Comparison of ENCODE assay signal across 17 cellular contexts in the genomic region with DNA sequence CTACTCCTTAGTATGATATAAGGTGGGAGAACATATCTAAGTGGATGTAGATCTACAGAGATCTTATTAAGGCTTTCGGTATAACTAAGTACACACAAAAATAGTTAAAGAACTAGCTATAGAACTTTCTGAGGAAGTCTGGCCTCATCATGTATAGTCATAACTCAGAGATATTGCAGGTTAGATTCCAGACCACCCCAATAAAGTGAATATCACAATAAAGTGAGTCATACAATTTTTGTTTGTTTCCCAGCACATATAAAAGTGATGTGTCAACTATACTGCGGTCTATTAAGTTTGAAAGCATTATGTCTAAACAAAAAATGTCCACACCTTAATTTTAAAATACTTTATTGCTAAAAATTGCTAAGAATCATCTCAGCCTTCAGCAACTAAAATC. TPM values are rescaled to one million over a fixed set of nuclear protein-coding genes. Genes with fewer than 3 reads are reported as not detected.
A peak's percentile ranks its signal among the peaks of the same experiment; 100 is the strongest.
DNase-seq lines count a peak whose midpoint lies in the region; TF ChIP-seq lines count a peak whose summit lies in the region.
"Had no signal": no experiment of that assay in that cellular context is flagged by ENCODE, and none has a peak within 500 bp of the region (broad histone marks: within the 10 kb centered on the region; RNA-seq: fewer than 3 reads in every experiment).

No MANE protein-coding gene starts in this region.

- peak overlapping the region; percentile 35 for H3K27ac Mint-ChIP-seq in MCF 10A (ENCODE audit: low read depth, unreplicated experiment)
- H3K27ac Mint-ChIP-seq: B cell had no signal

- H3K27ac ChIP-seq in breast epithelium, result no peak overlapping the region

- CTCF ChIA-PET in MCF 10A (lab: Yijun Ruan, JAX), result interaction anchor here (0.6 kb wide), 1 partner anchor 99 kb away, joined by 3 read pairs; no protein-coding TSS in a partner anchor

- H3K36me3 ChIP-seq in breast epithelium, result no peaks in the 10 kb centered on the region

- no peaks in the 10 kb centered on the region for H3K36me3 Mint-ChIP-seq in MCF 10A (ENCODE audit: insufficient read depth, unreplicated experiment)

- DNase-seq in MCF 10A (ENCODE audit: unreplicated experiment) (peak; percentile 40), breast epithelium (ENCODE audit: low spot score in 2 of 2) (no peak), M059J (ENCODE audit: low read depth) (peak; percentile 57), amniotic epithelial cell (ENCODE audit: low read depth) (peak; percentile 16), iris pigment epithelial cell (ENCODE audit: low read depth) (peak; percentile 49), COLO829 (ENCODE audit: low spot score) (no peak), anterior cingulate cortex (lab: John Stamatoyannopoulos, UW) (no peak), DMS 273 treated with DMSO at 0.1 percent for 48 hours (lab: John Stamatoyannopoulos, UW) (no peak)
- DNase-seq: 8988T, DND-41, NCI-H1694, NCI-H2081, NCI-H2171 treated with DMSO at 0.1 percent for 48 hours, NCI-H524 treated with DMSO at 0.1 percent for 48 hours, NCI-H82, Right ventricle myocardium superior had no signal

- no peak overlapping the region for H3K4me3 Mint-ChIP-seq in MCF 10A (ENCODE audit: unreplicated experiment)
- H3K4me3 Mint-ChIP-seq: B cell had no signal

- H3K27me3 Mint-ChIP-seq in MCF 10A (ENCODE audit: insufficient read depth, unreplicated experiment), result no peaks in the 10 kb centered on the region
- H3K27me3 Mint-ChIP-seq: B cell had no signal

- H3K4me1 Mint-ChIP-seq in MCF 10A (ENCODE audit: insufficient read depth, unreplicated experiment), result peaks cover 6% of the 10 kb centered on the region
- H3K4me1 Mint-ChIP-seq: B cell had no signal

- TF ChIP-seq CTCF in MCF 10A (IDR thresholded peaks at IDR 0.05; ENCODE audit: unreplicated experiment) (no peak), breast epithelium (IDR thresholded peaks at IDR 0.05) (no peak)

- TF ChIP-seq POLR2A in breast epithelium (IDR thresholded peaks at IDR 0.05), result no peak

- no TSS peak for BruUV-seq in MCF 10A (replicated peaks; lab: Mats Ljungman, UMichigan)

- no peaks in the 10 kb centered on the region for H3K9me3 ChIP-seq in breast epithelium

- POLR2A ChIA-PET in MCF 10A (lab: Yijun Ruan, JAX), result interaction anchor here (1.3 kb wide), 1 partner anchor 10 kb away, joined by 4 read pairs; no protein-coding TSS in a partner anchor

- no peaks in the 10 kb centered on the region for H3K27me3 ChIP-seq in breast epithelium

- no peaks in the 10 kb centered on the region for H3K9me3 Mint-ChIP-seq in MCF 10A (ENCODE audit: unreplicated experiment)

- no peaks in the 10 kb centered on the region for H3K4me1 ChIP-seq in breast epithelium

- intact Hi-C loops in MCF 10A (cut with micrococcal nuclease) (no loop called here), breast epithelium (cut with DNase I; ENCODE audit: low total_unique reads) (no loop called here)

- H3K4me3 ChIP-seq in breast epithelium, result no peak overlapping the region

RNA-seq across cellular contexts. Expression of a gene that starts 24.7 kb away (rescaled TPM):
- total RNA-seq in MCF 10A (2022) (1.5 and 3.2 TPM in 2 replicates), breast epithelium (10 to 100 TPM in 1 of 3 donors, 1 to 10 TPM in 2; 2.9 to 23.2 (median 5.2) TPM)
- 13.6 and 20.1 TPM in 2 replicates for total RNA-seq in M059J (2014; rRNA removed; shearing (Covaris generic))
- total RNA-seq: B cell had no signal

Comparison
In these comparisons a context has a peak if more than half of its experiments do, and no peak if none do; other contexts are left out.
1. DNase-seq: peak in MCF 10A (single experiment), M059J (single experiment), amniotic epithelial cell (single experiment) and iris pigment epithelial cell (single experiment); none in breast epithelium (0 of 2), COLO829 (single experiment), anterior cingulate cortex (0 of 58) and DMS 273 treated with DMSO at 0.1 percent for 48 hours (single experiment).